In genomic region chr9:23123048-23123632, GRCh38 we compare ENCODE assay signal across 10 cellular contexts.
DNase-seq lines count a peak whose midpoint lies in the region; ATAC-seq and TF ChIP-seq lines count a peak whose summit lies in the region.
"Had no signal": no experiment of that assay in that cellular context is flagged by ENCODE, and none has a peak within 500 bp of the region (broad histone marks: within the 10 kb centered on the region; RNA-seq: fewer than 3 reads in every experiment).

No MANE protein-coding gene starts in this region.

- no peak overlapping the region for H3K4me2 ChIP-seq in neural cell (ENCODE audit: low read length)

- no peaks in the 10 kb centered on the region for H3F3A ChIP-seq in neural cell (ENCODE audit: insufficient read depth, low read length, poor library complexity, severe bottlenecking)

- H3K79me2 ChIP-seq in neural cell (replicated peaks; ENCODE audit: insufficient read depth, low read length) = no peaks in the 10 kb centered on the region

- no peaks in the 10 kb centered on the region for H3K9me3 ChIP-seq in neural cell (ENCODE audit: low read length)

- H4K20me1 ChIP-seq in neural cell (ENCODE audit: insufficient read depth) = no peaks in the 10 kb centered on the region

- no peak overlapping the region for H2AFZ ChIP-seq in neural cell (ENCODE audit: low read depth, low read length)

- H3K27ac ChIP-seq in coronary artery = no peak overlapping the region
- peak overlapping the region; percentile 14 for H3K27ac ChIP-seq in neural cell (ENCODE audit: low read length)

- H3K9me3 Mint-ChIP-seq in natural killer cell = peaks cover 5 to 8% of the 10 kb centered on the region in 2 donors

- H3K9ac ChIP-seq in neural cell (ENCODE audit: low read length) = no peak overlapping the region

- peak; percentile 41 for TF ChIP-seq CTCF in coronary artery (IDR thresholded peaks at IDR 0.05)
- TF ChIP-seq CTCF in neural cell (IDR thresholded peaks at IDR 0.05; ENCODE audit: poor library complexity, severe bottlenecking) = peak; percentile 63
- TF ChIP-seq CTCF in natural killer cell (IDR thresholded peaks at IDR 0.05) = no peak

- no peak overlapping the region for H3K27ac Mint-ChIP-seq in natural killer cell
- H3K27ac Mint-ChIP-seq: activated B cell treated with CpG ODN at 0.5 μM for 24 hours; CD4-positive, CD25-positive, alpha-beta regulatory T cell had no signal

- ATAC-seq in GM18511 (IDR thresholded peaks at IDR 0.05; ENCODE audit: unreplicated experiment) (no peak), natural killer cell (no peak)

- peak; percentile 43 to 50 for DNase-seq in NCI-H2081 (lab: John Stamatoyannopoulos, UW)
- DNase-seq in NCI-H2081 treated with DMSO at 0.1 percent for 48 hours (lab: John Stamatoyannopoulos, UW) = no peak
- peak; percentile 17 to 76 for DNase-seq in NCI-H446 (lab: John Stamatoyannopoulos, UW)
- no peak for DNase-seq in coronary artery (ENCODE audit: low spot score)
- DNase-seq in natural killer cell = no peak
- DNase-seq in HK-2 (ENCODE audit: unreplicated experiment) = no peak
- DNase-seq: activated B cell treated with CpG ODN at 0.5 μM for 24 hours; CD4-positive, CD25-positive, alpha-beta regulatory T cell had no signal

- H3K4me3 ChIP-seq in coronary artery (no peak overlapping the region), neural cell (ENCODE audit: low read length) (no peak overlapping the region)

- no peaks in the 10 kb centered on the region for H3K36me3 Mint-ChIP-seq in natural killer cell
- H3K36me3 Mint-ChIP-seq: CD4-positive, CD25-positive, alpha-beta regulatory T cell had no signal

- H3K9me2 ChIP-seq in neural cell (ENCODE audit: insufficient read depth, low read length) = no peaks in the 10 kb centered on the region

- no peak for TF ChIP-seq EP300 in neural cell (conservative IDR thresholded peaks at IDR 0.05; ENCODE audit: poor library complexity, severe bottlenecking)

- no peaks in the 10 kb centered on the region for H3K27me3 ChIP-seq in neural cell (ENCODE audit: insufficient read depth, low read depth, low read length)

- H3K27me3 Mint-ChIP-seq in natural killer cell (ENCODE audit: low read depth in 2 of 2) = no peaks in the 10 kb centered on the region
- H3K27me3 Mint-ChIP-seq: activated B cell treated with CpG ODN at 0.5 μM for 24 hours; CD4-positive, CD25-positive, alpha-beta regulatory T cell had no signal

- no peaks in the 10 kb centered on the region for H3K36me3 ChIP-seq in neural cell (ENCODE audit: insufficient read depth, low read length)

- H3K4me3 Mint-ChIP-seq in natural killer cell = no peak overlapping the region
- H3K4me3 Mint-ChIP-seq: activated B cell treated with CpG ODN at 0.5 μM for 24 hours; CD4-positive, CD25-positive, alpha-beta regulatory T cell had no signal

- peak; percentile 57 for TF ChIP-seq RAD21 in neural cell (conservative IDR thresholded peaks at IDR 0.05)

- H3K4me1 Mint-ChIP-seq in natural killer cell = no peaks in the 10 kb centered on the region
- H3K4me1 Mint-ChIP-seq: activated B cell treated with CpG ODN at 0.5 μM for 24 hours; CD4-positive, CD25-positive, alpha-beta regulatory T cell had no signal

- intact Hi-C loops in natural killer cell (cut with micrococcal nuclease) = no loop called here

TF ChIP-seq in neural cell, 6 proteins besides CTCF, POLR2A, EP300 and RAD21:
- TF ChIP-seq REST (IDR thresholded peaks at IDR 0.05; ENCODE audit: borderline replicate concordance) (no peak), SMC3 (conservative IDR thresholded peaks at IDR 0.05; ENCODE audit: poor library complexity) (peak; percentile 63)

Comparison
In these comparisons a context has a peak if more than half of its experiments do, and no peak if none do; other contexts are left out.
1. DNase-seq: peak in NCI-H2081 (2 of 2) and NCI-H446 (2 of 2); none in NCI-H2081 treated with DMSO at 0.1 percent for 48 hours (single experiment), coronary artery (single experiment), natural killer cell (single experiment) and HK-2 (single experiment).